Comparison of ENCODE assay signal across 8 cellular contexts in the genomic region with DNA sequence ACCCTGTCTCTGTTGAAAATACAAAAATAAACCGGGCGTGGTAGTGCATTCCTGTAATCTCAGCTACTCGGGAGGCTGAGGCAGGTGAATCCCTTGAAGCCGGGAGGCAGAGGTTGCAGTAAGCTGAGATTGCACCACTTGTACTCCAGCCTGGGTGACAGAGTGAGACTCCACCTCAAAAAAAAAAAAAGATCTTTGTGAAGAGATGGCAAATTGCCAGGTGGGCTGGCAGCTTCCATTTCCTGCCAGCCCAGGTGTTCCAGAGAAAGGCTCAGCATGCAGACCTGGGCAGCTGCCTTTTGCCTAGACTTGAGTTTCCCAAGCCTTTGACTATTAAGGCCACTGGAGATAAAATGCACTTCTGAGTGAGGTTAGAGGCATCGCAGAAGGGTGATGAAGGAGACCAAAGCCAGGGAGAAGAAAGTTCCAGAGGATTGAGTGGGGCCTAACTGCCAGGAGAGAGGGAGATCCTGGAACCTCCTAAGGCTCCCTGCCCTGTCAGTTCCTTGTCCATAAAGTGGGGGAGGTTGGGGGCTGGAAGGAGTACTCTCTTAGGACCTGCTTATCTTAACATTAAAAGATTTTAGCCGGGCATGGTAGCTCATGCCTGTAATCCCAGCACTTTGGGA. TPM values are rescaled to one million over a fixed set of nuclear protein-coding genes. Genes with fewer than 3 reads are reported as not detected.
DNase-seq lines count a peak whose midpoint lies in the region; ATAC-seq and TF ChIP-seq lines count a peak whose summit lies in the region.

No MANE protein-coding gene starts in this region.

- WGBS in adrenal gland, 4 donors, result 82 to 84% (median 84%) methylated on average over 6 of the region's 6 CpGs

- no peak overlapping the region for H3K4me3 Mint-ChIP-seq in stimulated activated naive CD8-positive, alpha-beta T cell treated with anti-CD3 and anti-CD28 coated beads, Interleukin-15, Interleukin-2, amounts not matched to agents 100 ng/mL and 50 ng/mL, for 24 hours
- H3K4me3 Mint-ChIP-seq in activated T-helper 1 cell treated with anti-CD3 and anti-CD28 coated beads, Interleukin-12 subunit alpha, Interleukin-12 subunit beta, Interleukin-2, Interleukin-4 antibody, amounts not matched to agents 30 ng/mL and 10 ng/mL and 1 ng/mL, durations not matched to agents 14 hours and 24 hours and 36 hours, result no peak overlapping the region

- H3K4me3 ChIP-seq in RWPE2 (ENCODE audit: severe bottlenecking) (no peak overlapping the region), vagina (no peak overlapping the region), adrenal gland (no peak overlapping the region)

- H3K27ac Mint-ChIP-seq in stimulated activated naive CD8-positive, alpha-beta T cell treated with anti-CD3 and anti-CD28 coated beads, Interleukin-15, Interleukin-2, amounts not matched to agents 100 ng/mL and 50 ng/mL, for 24 hours, result peak overlapping the region; percentile 26
- H3K27ac Mint-ChIP-seq in activated T-helper 1 cell treated with anti-CD3 and anti-CD28 coated beads, Interleukin-12 subunit alpha, Interleukin-12 subunit beta, Interleukin-2, Interleukin-4 antibody, amounts not matched to agents 30 ng/mL and 10 ng/mL and 1 ng/mL, durations not matched to agents 14 hours and 24 hours and 36 hours, result no peak overlapping the region

- H3K4me1 Mint-ChIP-seq in stimulated activated naive CD8-positive, alpha-beta T cell treated with anti-CD3 and anti-CD28 coated beads, Interleukin-15, Interleukin-2, amounts not matched to agents 100 ng/mL and 50 ng/mL, for 24 hours (ENCODE audit: low read depth), result peaks cover 48% of the 10 kb centered on the region
- H3K4me1 Mint-ChIP-seq in activated T-helper 1 cell treated with anti-CD3 and anti-CD28 coated beads, Interleukin-12 subunit alpha, Interleukin-12 subunit beta, Interleukin-2, Interleukin-4 antibody, amounts not matched to agents 30 ng/mL and 10 ng/mL and 1 ng/mL, durations not matched to agents 14 hours and 24 hours and 36 hours (ENCODE audit: low read depth), result peaks cover 45% of the 10 kb centered on the region

- no peaks in the 10 kb centered on the region for H3K36me3 ChIP-seq in RWPE2 (ENCODE audit: low read depth)
- no peaks in the 10 kb centered on the region for H3K36me3 ChIP-seq in vagina
- no peaks in the 10 kb centered on the region for H3K36me3 ChIP-seq in adrenal gland (replicated peaks in 1 of 2)

- no peaks in the 10 kb centered on the region for H3K9me3 Mint-ChIP-seq in stimulated activated naive CD8-positive, alpha-beta T cell treated with anti-CD3 and anti-CD28 coated beads, Interleukin-15, Interleukin-2, amounts not matched to agents 100 ng/mL and 50 ng/mL, for 24 hours
- no peaks in the 10 kb centered on the region for H3K9me3 Mint-ChIP-seq in activated T-helper 1 cell treated with anti-CD3 and anti-CD28 coated beads, Interleukin-12 subunit alpha, Interleukin-12 subunit beta, Interleukin-2, Interleukin-4 antibody, amounts not matched to agents 30 ng/mL and 10 ng/mL and 1 ng/mL, durations not matched to agents 14 hours and 24 hours and 36 hours

- DNase-seq in stimulated activated naive CD8-positive, alpha-beta T cell treated with anti-CD3 and anti-CD28 coated beads, Interleukin-15, Interleukin-2, amounts not matched to agents 100 U/mL and 50 U/mL, for 24 hours, result no peak
- DNase-seq in RWPE2 (ENCODE audit: low spot score) (peak; percentile 88), foreskin keratinocyte (peak; percentile 91 to 96), vagina (ENCODE audit: extremely low spot score in 2 of 2) (no peak), adrenal gland (no peak), NCI-H1694 (lab: John Stamatoyannopoulos, UW) (no peak)
- no peak for DNase-seq in activated T-helper 1 cell treated with anti-CD3 and anti-CD28 coated beads, Interleukin-12 subunit alpha, Interleukin-12 subunit beta, Interleukin-2, Interleukin-4 antibody, amounts not matched to agents 30 ng/mL and 10 ng/mL and 1 ng/mL, durations not matched to agents 14 hours and 24 hours and 36 hours (ENCODE audit: low spot score)

- intact Hi-C loops in vagina (cut with DNase I) (loop anchor here (5.0 kb wide), 1 partner anchor 59 kb away; no protein-coding TSS in a partner anchor), adrenal gland (cut with DNase I) (no loop called here)
- intact Hi-C loops in activated T-helper 1 cell treated with anti-CD3 and anti-CD28 coated beads, Interleukin-12 subunit alpha, Interleukin-12 subunit beta, Interleukin-2, Interleukin-4 antibody, amounts not matched to agents 30 ng/mL and 10 ng/mL and 1 ng/mL, durations not matched to agents 14 hours and 24 hours and 36 hours (cut with micrococcal nuclease), result loop anchor here (5.0 kb wide), 2 partner anchors 411 to 1234 kb away; a partner anchor contains a TSS

- H3K4me1 ChIP-seq in RWPE2 (ENCODE audit: insufficient read depth, poor library complexity, severe bottlenecking) (peaks cover 64% of the 10 kb centered on the region), foreskin keratinocyte (peaks cover 33% of the 10 kb centered on the region), vagina (peaks cover 55% of the 10 kb centered on the region), adrenal gland (replicated peaks in 1 of 2) (peaks cover 25 to 30% of the 10 kb centered on the region in 2 donors)

- H3K27me3 Mint-ChIP-seq in stimulated activated naive CD8-positive, alpha-beta T cell treated with anti-CD3 and anti-CD28 coated beads, Interleukin-15, Interleukin-2, amounts not matched to agents 100 ng/mL and 50 ng/mL, for 24 hours, result no peaks in the 10 kb centered on the region
- no peaks in the 10 kb centered on the region for H3K27me3 Mint-ChIP-seq in activated T-helper 1 cell treated with anti-CD3 and anti-CD28 coated beads, Interleukin-12 subunit alpha, Interleukin-12 subunit beta, Interleukin-2, Interleukin-4 antibody, amounts not matched to agents 30 ng/mL and 10 ng/mL and 1 ng/mL, durations not matched to agents 14 hours and 24 hours and 36 hours (ENCODE audit: insufficient read depth)

- peak overlapping the region; percentile 99 for H3K27ac ChIP-seq in RWPE2 (ENCODE audit: poor library complexity, severe bottlenecking)
- H3K27ac ChIP-seq in foreskin keratinocyte, result peak overlapping the region; percentile 86
- H3K27ac ChIP-seq in vagina, result peak overlapping the region; percentile 98
- H3K27ac ChIP-seq in adrenal gland, result no peak overlapping the region

- TF ChIP-seq POLR2A in vagina (IDR thresholded peaks at IDR 0.05) (no peak), adrenal gland (IDR thresholded peaks at IDR 0.05) (no peak)

- no peaks in the 10 kb centered on the region for H3K9me3 ChIP-seq in RWPE2 (ENCODE audit: severe bottlenecking)
- H3K9me3 ChIP-seq in vagina, result no peaks in the 10 kb centered on the region
- no peaks in the 10 kb centered on the region for H3K9me3 ChIP-seq in adrenal gland (replicated peaks in 1 of 3)

- ATAC-seq in stimulated activated naive CD8-positive, alpha-beta T cell treated with anti-CD3 and anti-CD28 coated beads, Interleukin-15, Interleukin-2, amounts not matched to agents 100 U/mL and 50 U/mL, for 24 hours, result no peak
- ATAC-seq in RWPE2 (ENCODE audit: low read depth) (peak; percentile 40), foreskin keratinocyte (peak; percentile 17)

- H3K36me3 Mint-ChIP-seq in stimulated activated naive CD8-positive, alpha-beta T cell treated with anti-CD3 and anti-CD28 coated beads, Interleukin-15, Interleukin-2, amounts not matched to agents 100 ng/mL and 50 ng/mL, for 24 hours (ENCODE audit: low read depth), result no peaks in the 10 kb centered on the region
- no peaks in the 10 kb centered on the region for H3K36me3 Mint-ChIP-seq in activated T-helper 1 cell treated with anti-CD3 and anti-CD28 coated beads, Interleukin-12 subunit alpha, Interleukin-12 subunit beta, Interleukin-2, Interleukin-4 antibody, amounts not matched to agents 30 ng/mL and 10 ng/mL and 1 ng/mL, durations not matched to agents 14 hours and 24 hours and 36 hours (ENCODE audit: low read depth)

- H3K27me3 ChIP-seq in RWPE2 (ENCODE audit: insufficient read depth, poor library complexity, severe bottlenecking) (no peaks in the 10 kb centered on the region), foreskin keratinocyte (no peaks in the 10 kb centered on the region), vagina (no peaks in the 10 kb centered on the region), adrenal gland (no peaks in the 10 kb centered on the region)

- TF ChIP-seq CTCF in RWPE2 (IDR thresholded peaks at IDR 0.05; ENCODE audit: poor library complexity, severe bottlenecking) (no peak), foreskin keratinocyte (conservative IDR thresholded peaks at IDR 0.05) (no peak), vagina (IDR thresholded peaks at IDR 0.05) (no peak), adrenal gland (IDR thresholded peaks at IDR 0.05) (no peak)

RNA-seq across cellular contexts. Expression of a gene that starts 10.0 kb away (rescaled TPM):
- total RNA-seq in foreskin keratinocyte (276 and 302 TPM in 2 replicates), vagina (1,063 TPM), adrenal gland (100 to 1,000 TPM; 211 to 711 (median 386) TPM)
- polyA plus RNA-seq in foreskin keratinocyte (260 and 285 TPM in 2 replicates), adrenal gland (100 to 1,000 TPM; 109 to 149 (median 123) TPM)
- total RNA-seq in activated T-helper 1 cell treated with anti-CD3 and anti-CD28 coated beads, Interleukin-12 subunit alpha, Interleukin-12 subunit beta, Interleukin-2, Interleukin-4 antibody, amounts not matched to agents 30 ng/mL and 10 ng/mL and 1 ng/mL, durations not matched to agents 14 hours and 24 hours and 36 hours, result 178 and 183 TPM in 2 replicates

RNA-seq across cellular contexts. Expression of a gene that starts 47.7 kb away (rescaled TPM):
- total RNA-seq in foreskin keratinocyte (27.7 and 28.8 TPM in 2 replicates), vagina (38.5 TPM), adrenal gland (10 to 100 TPM; 26.6 to 57.4 (median 36.7) TPM)
- polyA plus RNA-seq in foreskin keratinocyte (15.8 and 18.8 TPM in 2 replicates), adrenal gland (100 to 1,000 TPM in 1 of 3 donors, 10 to 100 TPM in 1, 1 to 10 TPM in 1; 9.7 to 101 (median 10.1) TPM)
- 29.8 and 33.5 TPM in 2 replicates for total RNA-seq in activated T-helper 1 cell treated with anti-CD3 and anti-CD28 coated beads, Interleukin-12 subunit alpha, Interleukin-12 subunit beta, Interleukin-2, Interleukin-4 antibody, amounts not matched to agents 30 ng/mL and 10 ng/mL and 1 ng/mL, durations not matched to agents 14 hours and 24 hours and 36 hours

RNA-seq across cellular contexts. Expression of a gene that starts 47.9 kb away (rescaled TPM):
- total RNA-seq in foreskin keratinocyte (64.6 and 65.6 TPM in 2 replicates), vagina (76.6 TPM), adrenal gland (100 to 1,000 TPM in 7 of 8 donors, 10 to 100 TPM in 1; 69.1 to 170 (median 139) TPM)
- polyA plus RNA-seq in foreskin keratinocyte (80.3 and 85.6 TPM in 2 replicates), adrenal gland (100 to 1,000 TPM; 102 to 186 (median 128) TPM)
- 80.0 and 81.6 TPM in 2 replicates for total RNA-seq in activated T-helper 1 cell treated with anti-CD3 and anti-CD28 coated beads, Interleukin-12 subunit alpha, Interleukin-12 subunit beta, Interleukin-2, Interleukin-4 antibody, amounts not matched to agents 30 ng/mL and 10 ng/mL and 1 ng/mL, durations not matched to agents 14 hours and 24 hours and 36 hours

Comparison
In these comparisons a context has a peak if more than half of its experiments do, and no peak if none do; other contexts are left out.
1. DNase-seq: peak in RWPE2 (single experiment) and foreskin keratinocyte (2 of 2); none in stimulated activated naive CD8-positive, alpha-beta T cell treated with anti-CD3 and anti-CD28 coated beads, Interleukin-15, Interleukin-2, amounts not matched to agents 100 U/mL and 50 U/mL, for 24 hours (single experiment), vagina (0 of 2), adrenal gland (0 of 7), activated T-helper 1 cell treated with anti-CD3 and anti-CD28 coated beads, Interleukin-12 subunit alpha, Interleukin-12 subunit beta, Interleukin-2, Interleukin-4 antibody, amounts not matched to agents 30 ng/mL and 10 ng/mL and 1 ng/mL, durations not matched to agents 14 hours and 24 hours and 36 hours (single experiment) and NCI-H1694 (single experiment).
2. H3K27ac ChIP-seq: peak in RWPE2 (single experiment), foreskin keratinocyte (single experiment) and vagina (single experiment); none in adrenal gland (0 of 5).
3. intact Hi-C loops: an anchor here in vagina (5.0 kb wide) and activated T-helper 1 cell treated with anti-CD3 and anti-CD28 coated beads, Interleukin-12 subunit alpha, Interleukin-12 subunit beta, Interleukin-2, Interleukin-4 antibody, amounts not matched to agents 30 ng/mL and 10 ng/mL and 1 ng/mL, durations not matched to agents 14 hours and 24 hours and 36 hours (5.0 kb wide); none called in adrenal gland.